Comparison of ENCODE assay signal across 20 cellular contexts in the genomic region with DNA sequence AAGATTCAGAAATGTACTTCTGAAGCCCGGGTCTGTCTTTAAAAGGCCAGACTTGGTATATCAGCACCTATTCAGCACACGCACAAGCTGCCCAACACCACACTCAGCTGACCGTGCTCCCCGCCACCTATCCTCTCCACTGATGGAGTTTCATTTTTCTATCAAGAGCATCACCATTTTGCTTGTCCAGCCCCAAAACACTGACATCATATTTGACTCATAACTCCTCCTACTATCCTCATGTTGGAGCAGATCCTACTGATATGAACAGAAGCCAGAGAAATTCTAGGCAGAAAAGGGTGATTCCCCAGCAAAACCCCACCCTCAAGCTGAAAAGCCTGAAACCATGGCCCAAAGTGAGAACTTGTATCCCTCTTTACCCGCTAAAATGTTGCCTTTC.
DNase-seq lines count a peak whose midpoint lies in the region; TF ChIP-seq lines count a peak whose summit lies in the region.
"Had no signal": no experiment of that assay in that cellular context is flagged by ENCODE, and none has a peak within 500 bp of the region (broad histone marks: within the 10 kb centered on the region; RNA-seq: fewer than 3 reads in every experiment).

No MANE protein-coding gene starts in this region.

- TF ChIP-seq POLR2A in adrenal gland (IDR thresholded peaks at IDR 0.05) = no peak

- intact Hi-C loops in adrenal gland (cut with DNase I) = no loop called here
- intact Hi-C loops in A673 (cut with micrococcal nuclease; ENCODE audit: unreplicated experiment) = no loop called here

- H3K36me3 Mint-ChIP-seq in progenitor cell of endocrine pancreas (ENCODE audit: insufficient read depth) = peaks cover 19% of the 10 kb centered on the region
- H3K36me3 Mint-ChIP-seq: natural killer cell treated with Interleukin-12 subunit alpha and Interleukin-12 subunit beta and Interleukin-15 and Interleukin-18, amount 100 ng/mL, for 72 hours had no signal

- no peak overlapping the region for H3K9ac ChIP-seq in MM.1S (ENCODE audit: low read length)

- H3K9me3 ChIP-seq in adrenal gland (replicated peaks in 1 of 3) (no peaks in the 10 kb centered on the region), A673 (ENCODE audit: low read depth, low read length, poor library complexity, severe bottlenecking) (no peaks in the 10 kb centered on the region), MM.1S (replicated peaks; ENCODE audit: insufficient read depth, low read length) (no peaks in the 10 kb centered on the region)

- TF ChIP-seq CTCF in adrenal gland (IDR thresholded peaks at IDR 0.05) (no peak), fibroblast of the aortic adventitia (IDR thresholded peaks at IDR 0.05; ENCODE audit: insufficient read depth, low read length) (no peak), progenitor cell of endocrine pancreas (IDR thresholded peaks at IDR 0.05; ENCODE audit: unreplicated experiment) (no peak), A673 (conservative IDR thresholded peaks at IDR 0.05; ENCODE audit: low read depth, low read length) (no peak), MM.1S (IDR thresholded peaks at IDR 0.05; ENCODE audit: low read length) (no peak)

- 68 to 88% (median 77%) methylated on average over 4 to 5 of the region's 5 CpGs for WGBS in adrenal gland, 4 donors

- H3K36me3 ChIP-seq in adrenal gland (replicated peaks in 1 of 2) (no peaks in the 10 kb centered on the region), A673 (ENCODE audit: insufficient read depth, low read length, poor library complexity, severe bottlenecking) (no peaks in the 10 kb centered on the region), MM.1S (replicated peaks; ENCODE audit: insufficient read depth, low read length) (no peaks in the 10 kb centered on the region)

- H3K4me2 ChIP-seq in MM.1S (ENCODE audit: low read depth, low read length) = no peak overlapping the region

- no peak overlapping the region for H2AFZ ChIP-seq in MM.1S (ENCODE audit: low read length)

- no peaks in the 10 kb centered on the region for H3K9me2 ChIP-seq in MM.1S (replicated peaks; ENCODE audit: insufficient read depth, low read length)

- H4K20me1 ChIP-seq in MM.1S (ENCODE audit: insufficient read depth, low read length) = no peaks in the 10 kb centered on the region

- H3K4me3 Mint-ChIP-seq in progenitor cell of endocrine pancreas (ENCODE audit: low read depth) = no peak overlapping the region
- H3K4me3 Mint-ChIP-seq: activated naive CD4-positive, alpha-beta T cell treated with anti-CD3 and anti-CD28 coated beads for 36 hours; activated T-cell treated with anti-CD3 and anti-CD28 coated beads, Interleukin-2, amount 50 U/mL, for 4 hours; CD8-positive, alpha-beta memory T cell; natural killer cell treated with Interleukin-12 subunit alpha and Interleukin-12 subunit beta and Interleukin-15 and Interleukin-18, amount 100 ng/mL, for 72 hours had no signal

- POLR2A ChIA-PET in A673 (lab: Charles Lee; ENCODE audit: low non-redundant PET) = no interaction called here

- H3F3A ChIP-seq in MM.1S (ENCODE audit: insufficient read depth, low read length) = no peaks in the 10 kb centered on the region

- CTCF ChIA-PET in A673 (lab: Charles Lee) = no interaction called here

- H3K4me1 Mint-ChIP-seq in progenitor cell of endocrine pancreas (ENCODE audit: low read depth) = peaks cover 28% of the 10 kb centered on the region
- H3K4me1 Mint-ChIP-seq: CD8-positive, alpha-beta memory T cell had no signal

- H3K27ac ChIP-seq in adrenal gland = peak overlapping the region; percentile 9 to 85 (median 60)
- no peak overlapping the region for H3K27ac ChIP-seq in A673 (ENCODE audit: low read depth, low read length, poor library complexity, severe bottlenecking)
- no peak overlapping the region for H3K27ac ChIP-seq in MM.1S (ENCODE audit: low read length)
- H3K27ac ChIP-seq: dorsolateral prefrontal cortex, HL-60 had no signal

- H3K79me2 ChIP-seq in MM.1S (ENCODE audit: low read length) = no peaks in the 10 kb centered on the region

- DNase-seq in EL (peak; percentile 13), adrenal gland (peak in 1 of 7 donors; percentile 45), fibroblast of the aortic adventitia (ENCODE audit: low read depth) (peak; percentile 43), progenitor cell of endocrine pancreas (ENCODE audit: low spot score, unreplicated experiment) (no peak), A673 (ENCODE audit: low spot score) (no peak), MM.1S (no peak)
- no peak for DNase-seq in stimulated activated naive CD4-positive, alpha-beta T cell treated with Interleukin-2 at 50 U/mL for 16 hours (lab: John Stamatoyannopoulos, UW)
- DNase-seq: activated naive CD4-positive, alpha-beta T cell treated with anti-CD3 and anti-CD28 coated beads for 36 hours; activated T-cell treated with anti-CD3 and anti-CD28 coated beads, Interleukin-2, amount 50 U/mL, for 4 hours; CD8-positive, alpha-beta memory T cell; DMS79 treated with DMSO at 0.1 percent for 48 hours; dorsolateral prefrontal cortex; head of caudate nucleus; MV-4-11; NCI-H187 treated with DMSO at 0.1 percent for 48 hours; NCI-H446 treated with DMSO at 0.1 percent for 48 hours; RPMI8226; substantia nigra had no signal

- H3K27me3 ChIP-seq in adrenal gland = no peaks in the 10 kb centered on the region
- H3K27me3 ChIP-seq in A673 (replicated peaks; ENCODE audit: insufficient read depth, low read depth, low read length, poor library complexity) = peaks cover 8% of the 10 kb centered on the region
- no peaks in the 10 kb centered on the region for H3K27me3 ChIP-seq in MM.1S (replicated peaks; ENCODE audit: insufficient read depth, low read length)

- H3K4me1 ChIP-seq in adrenal gland (replicated peaks in 1 of 2) (peaks cover 5 to 71% of the 10 kb centered on the region in 2 donors), A673 (ENCODE audit: insufficient read depth, low read length, poor library complexity, severe bottlenecking) (peaks cover 5% of the 10 kb centered on the region), MM.1S (ENCODE audit: low read length) (no peaks in the 10 kb centered on the region)

- BruUV-seq in A673 (replicated peaks; lab: Mats Ljungman, UMichigan) = no TSS peak

- H3K4me3 ChIP-seq in adrenal gland = no peak overlapping the region
- H3K4me3 ChIP-seq in fibroblast of the aortic adventitia (ENCODE audit: low read depth, low read length) = no peak overlapping the region
- H3K4me3 ChIP-seq in A673 (ENCODE audit: low read depth, low read length, poor library complexity, severe bottlenecking) = no peak overlapping the region
- no peak overlapping the region for H3K4me3 ChIP-seq in MM.1S (ENCODE audit: low read length)
- H3K4me3 ChIP-seq: dorsolateral prefrontal cortex had no signal

- no peaks in the 10 kb centered on the region for H3K27me3 Mint-ChIP-seq in progenitor cell of endocrine pancreas

- no peaks in the 10 kb centered on the region for H3K9me3 Mint-ChIP-seq in progenitor cell of endocrine pancreas (ENCODE audit: low read depth)
- H3K9me3 Mint-ChIP-seq: activated naive CD4-positive, alpha-beta T cell treated with anti-CD3 and anti-CD28 coated beads for 36 hours; activated T-cell treated with anti-CD3 and anti-CD28 coated beads, Interleukin-2, amount 50 U/mL, for 4 hours; natural killer cell treated with Interleukin-12 subunit alpha and Interleukin-12 subunit beta and Interleukin-15 and Interleukin-18, amount 100 ng/mL, for 72 hours had no signal

- H3K27ac Mint-ChIP-seq in progenitor cell of endocrine pancreas = peak overlapping the region; percentile 74
- H3K27ac Mint-ChIP-seq: activated naive CD4-positive, alpha-beta T cell treated with anti-CD3 and anti-CD28 coated beads for 36 hours; CD8-positive, alpha-beta memory T cell; natural killer cell treated with Interleukin-12 subunit alpha and Interleukin-12 subunit beta and Interleukin-15 and Interleukin-18, amount 100 ng/mL, for 72 hours had no signal

Comparison
In these comparisons a context has a peak if more than half of its experiments do, and no peak if none do; other contexts are left out.
1. DNase-seq: peak in EL (single experiment) and fibroblast of the aortic adventitia (single experiment); none in progenitor cell of endocrine pancreas (single experiment), A673 (single experiment), stimulated activated naive CD4-positive, alpha-beta T cell treated with Interleukin-2 at 50 U/mL for 16 hours (single experiment) and MM.1S (single experiment).
2. H3K27ac ChIP-seq: peak in adrenal gland (5 of 5); none in A673 (single experiment) and MM.1S (single experiment).